Comparison of ENCODE assay signal across 9 cellular contexts in the genomic region with DNA sequence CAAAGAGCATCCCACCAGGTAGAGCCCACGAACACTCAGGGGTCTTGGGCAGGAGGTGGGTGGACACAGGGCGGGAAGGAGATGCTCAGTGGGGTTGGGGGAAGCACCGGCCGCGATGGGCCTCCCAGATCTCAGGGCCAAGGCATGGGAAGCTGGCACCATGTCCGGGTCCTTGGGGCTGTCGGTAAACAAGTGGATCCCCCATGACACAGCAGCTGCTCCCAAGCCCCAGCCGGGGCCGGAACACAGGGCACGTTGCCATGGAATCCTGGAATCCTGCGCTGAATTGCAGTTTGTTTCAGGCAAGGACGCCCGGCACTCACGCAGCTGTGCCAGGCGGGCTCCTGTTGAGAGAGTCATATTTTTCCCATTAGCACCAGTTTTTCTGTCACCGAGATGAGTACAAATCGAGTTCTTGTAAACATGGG. TPM values are rescaled to one million over a fixed set of nuclear protein-coding genes. Genes with fewer than 3 reads are reported as not detected.
DNase-seq lines count a peak whose midpoint lies in the region; ATAC-seq and TF ChIP-seq lines count a peak whose summit lies in the region.
"Had no signal": no experiment of that assay in that cellular context is flagged by ENCODE, and none has a peak within 500 bp of the region (broad histone marks: within the 10 kb centered on the region; RNA-seq: fewer than 3 reads in every experiment).

No MANE protein-coding gene starts in this region.

- H3K36me3 Mint-ChIP-seq in type B pancreatic cell, result no peaks in the 10 kb centered on the region
- peaks cover 3 to 4% of the 10 kb centered on the region in 2 donors for H3K36me3 Mint-ChIP-seq in activated T-cell treated with anti-CD3 and anti-CD28 coated beads, Interleukin-2, amount 50 U/mL, for 72 hours (ENCODE audit: insufficient read depth in 2 of 2)

- POLR2A ChIA-PET in OCI-LY7 (lab: Charles Lee), result interaction anchor here (0.6 kb wide), 1 partner anchor 795 kb away, joined by 4 read pairs; no protein-coding TSS in a partner anchor

- no peaks in the 10 kb centered on the region for H3K9me2 ChIP-seq in OCI-LY7 (ENCODE audit: insufficient read depth, low read length)

- no peak overlapping the region for H3K4me3 Mint-ChIP-seq in type B pancreatic cell
- no peak overlapping the region for H3K4me3 Mint-ChIP-seq in activated T-cell treated with anti-CD3 and anti-CD28 coated beads, Interleukin-2, amount 50 U/mL, for 72 hours

- no peaks in the 10 kb centered on the region for H3K9me3 ChIP-seq in OCI-LY7 (ENCODE audit: low read length)

- no peaks in the 10 kb centered on the region for H4K20me1 ChIP-seq in OCI-LY7 (ENCODE audit: insufficient read depth, low read length)

- no peak overlapping the region for H3K27ac ChIP-seq in OCI-LY7 (ENCODE audit: low read depth, low read length, poor library complexity, severe bottlenecking)

- H3K4me2 ChIP-seq in OCI-LY7 (ENCODE audit: low read length), result no peak overlapping the region

- H3K4me1 ChIP-seq in OCI-LY7 (ENCODE audit: insufficient read depth, low read length, poor library complexity, severe bottlenecking), result no peaks in the 10 kb centered on the region

- intact Hi-C loops in OCI-LY7 (cut with micrococcal nuclease; ENCODE audit: unreplicated experiment), result no loop called here
- intact Hi-C loops in cardiac septum (cut with DNase I), result loop anchor here (5.0 kb wide), 1 partner anchor 106 kb away; no protein-coding TSS in a partner anchor

- TSS peak; percentile 39 for BruUV-seq in OCI-LY7 (replicated peaks; lab: Mats Ljungman, UMichigan)

- no peak for ATAC-seq in activated T-cell treated with anti-CD3 and anti-CD28 coated beads, Interleukin-2, amount 50 U/mL, for 72 hours (replicated peaks in 1 of 2)

- H2AFZ ChIP-seq in OCI-LY7 (ENCODE audit: low read length), result no peak overlapping the region

- TF ChIP-seq CTCF in OCI-LY7 (conservative IDR thresholded peaks at IDR 0.05; ENCODE audit: low read length), result no peak
- no peak for TF ChIP-seq CTCF in type B pancreatic cell (conservative IDR thresholded peaks at IDR 0.05)

- H3K36me3 ChIP-seq in OCI-LY7 (ENCODE audit: insufficient read depth, low read length), result peaks cover 6% of the 10 kb centered on the region; the same call in 1 of the 2 replicates

- H3K79me2 ChIP-seq in OCI-LY7 (ENCODE audit: insufficient read depth, low read depth, low read length), result no peaks in the 10 kb centered on the region

- DNase-seq in GM03348 (ENCODE audit: low spot score), result peak; percentile 68
- DNase-seq in OCI-LY7 (ENCODE audit: low spot score), result no peak
- DNase-seq in fibroblast of gingiva (ENCODE audit: low read depth), result peak; percentile 59
- DNase-seq in renal cortical epithelial cell (ENCODE audit: low read depth), result peak; percentile 13
- DNase-seq in type B pancreatic cell (ENCODE audit: extremely low spot score, unreplicated experiment), result no peak
- DNase-seq in activated T-cell treated with anti-CD3 and anti-CD28 coated beads, Interleukin-2, amount 50 U/mL, for 72 hours, result no peak
- no peak for DNase-seq in cardiac septum (ENCODE audit: low spot score)
- DNase-seq in LoVo (ENCODE audit: low spot score), result no peak
- DNase-seq: stimulated activated CD4-positive, alpha-beta T cell treated with anti-CD3 and anti-CD28 coated beads, Interleukin-2, amount 100 ng/mL, for 48 hours had no signal

- no peak overlapping the region for H3K27ac Mint-ChIP-seq in type B pancreatic cell
- no peak overlapping the region for H3K27ac Mint-ChIP-seq in activated T-cell treated with anti-CD3 and anti-CD28 coated beads, Interleukin-2, amount 50 U/mL, for 72 hours

- no peak overlapping the region for H3K4me3 ChIP-seq in OCI-LY7 (ENCODE audit: low read depth, low read length, poor library complexity, severe bottlenecking)

- no peaks in the 10 kb centered on the region for H3K27me3 Mint-ChIP-seq in type B pancreatic cell
- H3K27me3 Mint-ChIP-seq in activated T-cell treated with anti-CD3 and anti-CD28 coated beads, Interleukin-2, amount 50 U/mL, for 72 hours (ENCODE audit: low read depth), result no peaks in the 10 kb centered on the region

- peaks cover 4% of the 10 kb centered on the region for H3K4me1 Mint-ChIP-seq in type B pancreatic cell (ENCODE audit: unreplicated experiment)
- no peaks in the 10 kb centered on the region for H3K4me1 Mint-ChIP-seq in activated T-cell treated with anti-CD3 and anti-CD28 coated beads, Interleukin-2, amount 50 U/mL, for 72 hours (ENCODE audit: low read depth)

- no peaks in the 10 kb centered on the region for H3K9me3 Mint-ChIP-seq in type B pancreatic cell
- H3K9me3 Mint-ChIP-seq in activated T-cell treated with anti-CD3 and anti-CD28 coated beads, Interleukin-2, amount 50 U/mL, for 72 hours, result no peaks in the 10 kb centered on the region

- CTCF ChIA-PET in OCI-LY7 (lab: Charles Lee; ENCODE audit: unreplicated experiment), result no interaction called here

RNA-seq across cellular contexts. Expression of gene CHMP6, which starts 23.0 kb away (rescaled TPM):
- total RNA-seq in OCI-LY7 (2014; rRNA removed; shearing (Covaris generic)), result 7.9 and 10.8 TPM in 2 replicates
- total RNA-seq in OCI-LY7 (2022) (23.6 and 23.8 TPM in 2 replicates), renal cortical epithelial cell (9.4 and 17.5 TPM in 2 replicates), type B pancreatic cell (ENCODE audit: low replicate concordance) (29.1 and 33.4 TPM in 2 replicates), cardiac septum (21.7 TPM)
- 10 to 100 TPM; 11.2 to 12.2 TPM for total RNA-seq in activated T-cell treated with anti-CD3 and anti-CD28 coated beads, Interleukin-2, amount 50 U/mL, for 72 hours

Comparison
In these comparisons a context has a peak if more than half of its experiments do, and no peak if none do; other contexts are left out.
1. DNase-seq: peak in GM03348 (single experiment), fibroblast of gingiva (single experiment) and renal cortical epithelial cell (single experiment); none in OCI-LY7 (single experiment), type B pancreatic cell (single experiment), activated T-cell treated with anti-CD3 and anti-CD28 coated beads, Interleukin-2, amount 50 U/mL, for 72 hours (0 of 2), cardiac septum (single experiment) and LoVo (single experiment).